Comparison of ENCODE assay signal across 12 cellular contexts in genomic region chr5:58019614-58020013, GRCh38.
DNase-seq lines count a peak whose midpoint lies in the region; ATAC-seq and TF ChIP-seq lines count a peak whose summit lies in the region.
"Had no signal": no experiment of that assay in that cellular context is flagged by ENCODE, and none has a peak within 500 bp of the region (broad histone marks: within the 10 kb centered on the region; RNA-seq: fewer than 3 reads in every experiment).

No MANE protein-coding gene starts in this region.

- TF ChIP-seq CTCF in prostate gland (IDR thresholded peaks at IDR 0.05), result no peak

- no peak overlapping the region for H3K4me3 ChIP-seq in prostate gland

- H3K36me3 ChIP-seq in prostate gland, result no peaks in the 10 kb centered on the region

- WGBS in prostate gland, result 9% methylated on average over 3 of the region's 3 CpGs

- ATAC-seq in HG02623 (IDR thresholded peaks at IDR 0.05; ENCODE audit: unreplicated experiment) (no peak), GM18502 (IDR thresholded peaks at IDR 0.05; ENCODE audit: poor library complexity, unreplicated experiment) (no peak)
- ATAC-seq in stimulated activated naive CD8-positive, alpha-beta T cell treated with anti-CD3 and anti-CD28 coated beads, Interleukin-15, Interleukin-2, amounts not matched to agents 100 U/mL and 50 U/mL, for 24 hours, result no peak

- no peak overlapping the region for H3K27ac ChIP-seq in prostate gland

- no peaks in the 10 kb centered on the region for H3K4me1 ChIP-seq in prostate gland (replicated peaks)

- intact Hi-C loops in prostate gland (cut with DNase I), result no loop called here

- H3K27me3 ChIP-seq in prostate gland (replicated peaks; ENCODE audit: insufficient read depth), result no peaks in the 10 kb centered on the region

- DNase-seq in EH (ENCODE audit: low read depth), result peak; percentile 28
- peak; percentile 12 for DNase-seq in astrocyte of the hippocampus (ENCODE audit: low read depth, low spot score)
- DNase-seq in hepatic stellate cell (ENCODE audit: low spot score), result peak; percentile 4
- DNase-seq in prostate gland (ENCODE audit: low spot score), result peak; percentile 8
- DNase-seq in GDM1 (lab: John Stamatoyannopoulos, UW), result no peak
- DNase-seq in stimulated activated naive CD8-positive, alpha-beta T cell treated with anti-CD3 and anti-CD28 coated beads, Interleukin-15, Interleukin-2, amounts not matched to agents 100 U/mL and 50 U/mL, for 24 hours, result no peak
- DNase-seq: activated CD4-positive, alpha-beta memory T cell treated with anti-CD3 and anti-CD28 coated beads, Interleukin-2, amount 10 ng/mL, durations not matched to agents 7 days and 5 days; central memory CD4-positive, alpha-beta T cell; DMS53; T-helper 1 cell had no signal

- no peaks in the 10 kb centered on the region for H3K9me3 ChIP-seq in prostate gland

- TF ChIP-seq POLR2A in prostate gland (IDR thresholded peaks at IDR 0.05), result no peak

Comparison
In these comparisons a context has a peak if more than half of its experiments do, and no peak if none do; other contexts are left out.
1. DNase-seq: peak in EH (single experiment), astrocyte of the hippocampus (single experiment), hepatic stellate cell (single experiment) and prostate gland (single experiment); none in GDM1 (single experiment) and stimulated activated naive CD8-positive, alpha-beta T cell treated with anti-CD3 and anti-CD28 coated beads, Interleukin-15, Interleukin-2, amounts not matched to agents 100 U/mL and 50 U/mL, for 24 hours (single experiment).